ENCODE assay signal across 7 cellular contexts in genomic region chr19:15331419-15332310, GRCh38. TPM values are rescaled to one million over a fixed set of nuclear protein-coding genes. Genes with fewer than 3 reads are reported as not detected.
A peak's percentile ranks its signal among the peaks of the same experiment; 100 is the strongest.
DNase-seq lines count a peak whose midpoint lies in the region; ATAC-seq and TF ChIP-seq lines count a peak whose summit lies in the region.

No MANE protein-coding gene starts in this region.

- CTCF ChIA-PET in PC-3 (lab: Charles Lee), result no interaction called here

- POLR2A ChIA-PET in PC-3 (lab: Charles Lee; ENCODE audit: unreplicated experiment), result interaction anchor here (0.7 kb wide), 2 partner anchors 55 to 103 kb away, joined by 3 to 4 read pairs; no protein-coding TSS in a partner anchor

- H3K4me2 ChIP-seq in PC-3 (ENCODE audit: low read length) (peak overlapping the region; percentile 100), neural progenitor cell (peak overlapping the region; percentile 90)

- peaks cover 48% of the 10 kb centered on the region for H4K20me1 ChIP-seq in PC-3 (ENCODE audit: low read length)
- H4K20me1 ChIP-seq in neural progenitor cell (ENCODE audit: low read depth), result peaks cover 49% of the 10 kb centered on the region

- H3K9ac ChIP-seq in PC-3 (ENCODE audit: low read length), result peak overlapping the region; percentile 92
- peak overlapping the region; percentile 88 for H3K9ac ChIP-seq in neural progenitor cell

- TF ChIP-seq CTCF in PC-3 (conservative IDR thresholded peaks at IDR 0.05; ENCODE audit: low read depth, low read length) (no peak), fibroblast of pulmonary artery (IDR thresholded peaks at IDR 0.05; ENCODE audit: low read length, missing control alignments) (no peak), neural progenitor cell (IDR thresholded peaks at IDR 0.05) (no peak)

- H2AFZ ChIP-seq in PC-3 (ENCODE audit: low read length) (no peak overlapping the region), neural progenitor cell (replicated peaks) (no peak overlapping the region)

- peaks cover 68% of the 10 kb centered on the region for H3K79me2 ChIP-seq in PC-3 (ENCODE audit: low read length)
- peaks cover 68% of the 10 kb centered on the region for H3K79me2 ChIP-seq in neural progenitor cell (ENCODE audit: low read depth)

- H3K27me3 Mint-ChIP-seq in neural progenitor cell (ENCODE audit: insufficient read depth, low read depth), result peaks cover 6% of the 10 kb centered on the region

- DNase-seq in PC-3 (peak; percentile 43), fibroblast of pulmonary artery (ENCODE audit: low read depth) (peak; percentile 54), neural progenitor cell (ENCODE audit: low spot score) (peak; percentile 74), substantia nigra (lab: John Stamatoyannopoulos, UW) (peak in 36 of 49 donors; percentile 2 to 68 (median 47))
- DNase-seq in activated T-helper 1 cell treated with anti-CD3 and anti-CD28 coated beads, Interleukin-2, amount 50 U/mL, for 16 hours (ENCODE audit: low read depth in 1 of 2, low spot score in 1 of 2), result peak; percentile 18 to 53

- H3K9me3 Mint-ChIP-seq in neural progenitor cell, result no peaks in the 10 kb centered on the region

- H3K9me2 ChIP-seq in PC-3 (replicated peaks; ENCODE audit: low read length), result no peaks in the 10 kb centered on the region

- H3K4me1 ChIP-seq in PC-3 (ENCODE audit: insufficient read depth, low read length), result peaks cover 24% of the 10 kb centered on the region
- peaks cover 3% of the 10 kb centered on the region for H3K4me1 ChIP-seq in neural progenitor cell

- no TSS peak for BruUV-seq in PC-3 (replicated peaks; lab: Mats Ljungman, UMichigan)

- H3K36me3 ChIP-seq in PC-3 (ENCODE audit: low read depth, low read length), result no peaks in the 10 kb centered on the region
- H3K36me3 ChIP-seq in neural progenitor cell, result no peaks in the 10 kb centered on the region

- peak overlapping the region; percentile 99 for H3K27ac Mint-ChIP-seq in neural progenitor cell

- H3F3A ChIP-seq in PC-3 (ENCODE audit: low read length, unreplicated experiment) (no peaks in the 10 kb centered on the region), neural progenitor cell (ENCODE audit: low read depth) (no peaks in the 10 kb centered on the region)

- H3K4me1 Mint-ChIP-seq in neural progenitor cell, result peaks cover 46% of the 10 kb centered on the region

- peaks cover 15% of the 10 kb centered on the region for H3K36me3 Mint-ChIP-seq in neural progenitor cell

- H3K27me3 ChIP-seq in PC-3 (ENCODE audit: low read length) (no peaks in the 10 kb centered on the region), neural progenitor cell (no peaks in the 10 kb centered on the region)

- peak; percentile 24 for ATAC-seq in GM18858 (IDR thresholded peaks at IDR 0.05; ENCODE audit: unreplicated experiment)
- ATAC-seq in HG02885 (IDR thresholded peaks at IDR 0.05; ENCODE audit: poor library complexity, unreplicated experiment), result peak; percentile 40
- peak; percentile 44 for ATAC-seq in PC-3

- intact Hi-C loops in PC-3 (cut with micrococcal nuclease), result loop anchor here (5.0 kb wide), 2 partner anchors 34 to 69 kb away; no protein-coding TSS in a partner anchor

- H3K4me3 ChIP-seq in PC-3 (ENCODE audit: low read length) (peak overlapping the region; percentile 92), fibroblast of pulmonary artery (replicated peaks; ENCODE audit: low read depth, low read length) (peak overlapping the region; percentile 93), neural progenitor cell (peak overlapping the region; percentile 94)

- peak overlapping the region; percentile 99 for H3K4me3 Mint-ChIP-seq in neural progenitor cell

- H3K27ac ChIP-seq in PC-3 (ENCODE audit: low read length) (peak overlapping the region; percentile 81), neural progenitor cell (peak overlapping the region; percentile 97), substantia nigra (ENCODE audit: low read depth, low read length, poor library complexity, severe bottlenecking) (peak overlapping the region; percentile 72)

- H3K9me3 ChIP-seq in PC-3 (ENCODE audit: low read length) (no peaks in the 10 kb centered on the region), neural progenitor cell (ENCODE audit: low read depth) (no peaks in the 10 kb centered on the region)

RNA-seq across cellular contexts. Expression of gene BRD4, which starts 0.7 kb away (rescaled TPM):
- total RNA-seq in PC-3 (2014; rRNA removed), result 20.9 and 46.4 TPM in 2 replicates
- total RNA-seq in neural progenitor cell (ENCODE audit: low replicate concordance), result 14.5 and 20.9 TPM in 2 replicates

RNA-seq across cellular contexts. Expression of gene AKAP8, which starts 47.9 kb away (rescaled TPM):
- total RNA-seq in PC-3 (2014; rRNA removed), result 36.3 and 48.0 TPM in 2 replicates
- total RNA-seq in neural progenitor cell (ENCODE audit: low replicate concordance), result 20.1 and 23.7 TPM in 2 replicates

Comparison
In these comparisons a context has a peak if more than half of its experiments do, and no peak if none do; other contexts are left out.
1. Peak in every context shown above with its lines: DNase-seq, ATAC-seq, H3K4me3 ChIP-seq and H3K27ac ChIP-seq.